Comparison of ENCODE assay signal across 1 cellular context in the genomic region with DNA sequence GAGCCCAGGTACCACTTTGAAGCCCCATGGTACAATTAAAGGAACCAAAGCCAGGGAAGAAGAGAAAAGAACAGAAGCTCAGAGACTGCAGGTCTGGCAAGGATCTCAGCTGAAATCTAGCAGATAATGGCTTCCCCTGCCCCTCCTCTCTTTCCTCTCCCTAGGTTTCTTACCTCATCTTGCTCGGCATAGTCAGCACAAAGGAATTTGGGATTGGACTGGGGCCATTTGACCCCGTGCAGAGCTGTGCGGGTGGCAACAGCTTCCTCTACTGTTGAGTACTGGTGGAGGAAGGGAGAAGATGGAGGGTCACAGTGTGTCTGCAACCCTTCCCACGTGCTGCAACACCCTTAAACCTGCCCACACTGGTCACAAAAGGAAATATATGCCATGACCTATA.
TF ChIP-seq lines count a peak whose summit lies in the region.

No MANE protein-coding gene starts in this region.

TF ChIP-seq in HEK293, 187 proteins besides CTCF, POLR2A, EP300 and RAD21 (continued from another document and continues in another):
- TF ChIP-seq, protein P1, sequence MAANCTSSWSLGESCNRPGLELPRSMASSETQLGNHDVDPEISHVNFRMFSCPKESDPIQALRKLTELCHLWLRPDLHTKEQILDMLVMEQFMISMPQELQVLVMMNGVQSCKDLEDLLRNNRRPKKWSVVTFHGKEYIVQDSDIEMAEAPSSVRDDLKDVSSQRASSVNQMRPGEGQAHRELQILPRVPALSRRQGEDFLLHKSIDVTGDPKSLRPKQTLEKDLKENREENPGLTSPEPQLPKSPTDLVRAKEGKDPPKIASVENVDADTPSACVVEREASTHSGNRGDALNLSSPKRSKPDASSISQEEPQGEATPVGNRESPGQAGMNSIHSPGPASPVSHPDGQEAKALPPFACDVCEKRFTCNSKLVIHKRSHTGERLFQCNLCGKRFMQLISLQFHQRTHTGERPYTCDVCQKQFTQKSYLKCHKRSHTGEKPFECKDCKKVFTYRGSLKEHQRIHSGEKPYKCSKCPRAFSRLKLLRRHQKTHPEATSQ (tag by site-specific recombination; IDR thresholded peaks at IDR 0.05): no peak
- TF ChIP-seq, protein P2, sequence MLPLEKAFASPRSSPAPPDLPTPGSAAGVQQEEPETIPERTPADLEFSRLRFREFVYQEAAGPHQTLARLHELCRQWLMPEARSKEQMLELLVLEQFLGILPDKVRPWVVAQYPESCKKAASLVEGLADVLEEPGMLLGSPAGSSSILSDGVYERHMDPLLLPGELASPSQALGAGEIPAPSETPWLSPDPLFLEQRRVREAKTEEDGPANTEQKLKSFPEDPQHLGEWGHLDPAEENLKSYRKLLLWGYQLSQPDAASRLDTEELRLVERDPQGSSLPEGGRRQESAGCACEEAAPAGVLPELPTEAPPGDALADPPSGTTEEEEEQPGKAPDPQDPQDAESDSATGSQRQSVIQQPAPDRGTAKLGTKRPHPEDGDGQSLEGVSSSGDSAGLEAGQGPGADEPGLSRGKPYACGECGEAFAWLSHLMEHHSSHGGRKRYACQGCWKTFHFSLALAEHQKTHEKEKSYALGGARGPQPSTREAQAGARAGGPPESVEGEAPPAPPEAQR (tag by site-specific recombination; IDR thresholded peaks at IDR 0.05): no peak
- TF ChIP-seq, protein P3, sequence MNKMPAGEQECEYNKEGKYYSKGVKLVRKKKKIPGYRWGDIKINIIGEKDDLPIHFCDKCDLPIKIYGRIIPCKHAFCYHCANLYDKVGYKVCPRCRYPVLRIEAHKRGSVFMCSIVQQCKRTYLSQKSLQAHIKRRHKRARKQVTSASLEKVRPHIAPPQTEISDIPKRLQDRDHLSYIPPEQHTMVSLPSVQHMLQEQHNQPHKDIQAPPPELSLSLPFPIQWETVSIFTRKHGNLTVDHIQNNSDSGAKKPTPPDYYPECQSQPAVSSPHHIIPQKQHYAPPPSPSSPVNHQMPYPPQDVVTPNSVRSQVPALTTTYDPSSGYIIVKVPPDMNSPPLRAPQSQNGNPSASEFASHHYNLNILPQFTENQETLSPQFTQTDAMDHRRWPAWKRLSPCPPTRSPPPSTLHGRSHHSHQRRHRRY (tag by site-specific recombination; IDR thresholded peaks at IDR 0.05): no peak
- TF ChIP-seq HIC1 (tag by site-specific recombination; IDR thresholded peaks at IDR 0.05) (no peak; the same call in 1 of the 2 replicates), ZNF837 (tag by site-specific recombination; IDR thresholded peaks at IDR 0.05) (no peak), ZNF624 (tag by site-specific recombination; IDR thresholded peaks at IDR 0.05) (no peak), AEBP2 (tag by site-specific recombination; IDR thresholded peaks at IDR 0.05; ENCODE audit: borderline replicate concordance) (no peak), ZNF302 (tag by site-specific recombination; IDR thresholded peaks at IDR 0.05; ENCODE audit: low read depth) (no peak), ZNF274 (IDR thresholded peaks at IDR 0.05; ENCODE audit: low read length) (no peak), ZNF274 (tag by site-specific recombination; IDR thresholded peaks at IDR 0.05; ENCODE audit: borderline replicate concordance) (no peak), KLF7 (tag by site-specific recombination; IDR thresholded peaks at IDR 0.05; ENCODE audit: borderline replicate concordance) (no peak), REST (tag by site-specific recombination; IDR thresholded peaks at IDR 0.05) (no peak), ZNF664 (tag by site-specific recombination; IDR thresholded peaks at IDR 0.05) (no peak), ZNF585B (tag by site-specific recombination; IDR thresholded peaks at IDR 0.05) (no peak), KLF1 (tag by site-specific recombination; IDR thresholded peaks at IDR 0.05) (no peak), ZNF76 (tag by site-specific recombination; IDR thresholded peaks at IDR 0.05; ENCODE audit: borderline replicate concordance, low read depth) (no peak), ZBTB10 (tag by site-specific recombination; IDR thresholded peaks at IDR 0.05) (no peak), ZNF138 (tag by site-specific recombination; IDR thresholded peaks at IDR 0.05; ENCODE audit: borderline replicate concordance) (no peak), ZNF324 (tag by site-specific recombination; IDR thresholded peaks at IDR 0.05) (peak; percentile 86), ZNF121 (tag by site-specific recombination; IDR thresholded peaks at IDR 0.05) (no peak), ZNF19 (tag by site-specific recombination; IDR thresholded peaks at IDR 0.05; ENCODE audit: low read depth) (no peak), ZNF16 (tag by site-specific recombination; IDR thresholded peaks at IDR 0.05; ENCODE audit: low read depth) (no peak), ZFP37 (tag by site-specific recombination; IDR thresholded peaks at IDR 0.05) (no peak), ZNF24 (tag by site-specific recombination; IDR thresholded peaks at IDR 0.05) (peak; percentile 78), OVOL3 (tag by site-specific recombination; IDR thresholded peaks at IDR 0.05) (no peak), ZNF776 (tag by site-specific recombination; IDR thresholded peaks at IDR 0.05; ENCODE audit: borderline replicate concordance) (no peak), ZNF670 (tag by site-specific recombination; IDR thresholded peaks at IDR 0.05; ENCODE audit: low read depth) (no peak), PRDM2 (tag by site-specific recombination; IDR thresholded peaks at IDR 0.05; ENCODE audit: borderline replicate concordance) (no peak), ZNF366 (tag by site-specific recombination; conservative IDR thresholded peaks at IDR 0.05) (peak; percentile 54), ZBTB21 (tag by site-specific recombination; IDR thresholded peaks at IDR 0.05) (peak; percentile 55), REPIN1 (tag by site-specific recombination; IDR thresholded peaks at IDR 0.05; ENCODE audit: low read depth) (no peak), ZNF112 (tag by site-specific recombination; IDR thresholded peaks at IDR 0.05) (no peak), OSR2 (tag by site-specific recombination; IDR thresholded peaks at IDR 0.05) (peak; percentile 84)
